In genomic region chr14:76977793-76978730, GRCh38 we compare ENCODE assay signal across 8 cellular contexts. TPM values are rescaled to one million over a fixed set of nuclear protein-coding genes. Genes with fewer than 3 reads are reported as not detected.
A peak's percentile ranks its signal among the peaks of the same experiment; 100 is the strongest.
DNase-seq lines count a peak whose midpoint lies in the region; ATAC-seq and TF ChIP-seq lines count a peak whose summit lies in the region.

No MANE protein-coding gene starts in this region.

- TF ChIP-seq POLR2A in NB4 (IDR thresholded peaks at IDR 0.05; ENCODE audit: extremely low read depth, insufficient read length) = no peak

- H3K9me3 ChIP-seq in Karpas-422 (ENCODE audit: low read length) = no peaks in the 10 kb centered on the region

- no peaks in the 10 kb centered on the region for H3K9me2 ChIP-seq in Karpas-422 (replicated peaks; ENCODE audit: insufficient read depth, low read length)

- no peaks in the 10 kb centered on the region for H3K79me2 ChIP-seq in Karpas-422 (ENCODE audit: low read length)

- in situ Hi-C loops in Caki2 (cut with HindIII; ENCODE audit: low pct_unique_long_range_greater_than_20kb, low sequenced_read_pairs) = no loop called here

- peak; percentile 96 for ATAC-seq in GM21723 (IDR thresholded peaks at IDR 0.05; ENCODE audit: unreplicated experiment)
- ATAC-seq in foreskin keratinocyte = peak; percentile 68

- DNase-seq in Caki2 (ENCODE audit: low read depth) (peak; percentile 88), NB4 (ENCODE audit: low read depth) (peak; percentile 94), activated T-cell treated with anti-CD3 and anti-CD28 coated beads for 1 hour (ENCODE audit: low read depth) (peak; percentile 62), foreskin keratinocyte (no peak), Karpas-422 (no peak), DMS79 treated with DMSO at 0.1 percent for 48 hours (lab: John Stamatoyannopoulos, UW) (no peak)

- no peak overlapping the region for H3K4me2 ChIP-seq in Karpas-422 (ENCODE audit: low read depth, low read length, poor library complexity, severe bottlenecking)

- no peak overlapping the region for H2AFZ ChIP-seq in Karpas-422 (ENCODE audit: low read length)

- H3K27ac ChIP-seq in foreskin keratinocyte = no peak overlapping the region
- H3K27ac ChIP-seq in skin epidermis = peak overlapping the region in 20 of 21 experiments; percentile 29 to 85 (median 76)
- no peak overlapping the region for H3K27ac ChIP-seq in Karpas-422 (ENCODE audit: low read length)

- no peaks in the 10 kb centered on the region for H3K4me1 ChIP-seq in foreskin keratinocyte
- H3K4me1 ChIP-seq in Karpas-422 (ENCODE audit: low read length) = no peaks in the 10 kb centered on the region

- H4K20me1 ChIP-seq in Karpas-422 (ENCODE audit: insufficient read depth, low read depth, low read length) = 0 out of 2 replicates have a peak, but pooled peaks cover 2% of the 10 kb centered on the region

- TF ChIP-seq CTCF in NB4 (IDR thresholded peaks at IDR 0.05; ENCODE audit: low read depth, low read length) = no peak
- TF ChIP-seq CTCF in foreskin keratinocyte (conservative IDR thresholded peaks at IDR 0.05) = no peak

- H3K27me3 ChIP-seq in foreskin keratinocyte (no peaks in the 10 kb centered on the region), Karpas-422 (ENCODE audit: low read length) (no peaks in the 10 kb centered on the region; the same call in 1 of the 2 replicates)

- H3K36me3 ChIP-seq in Karpas-422 (ENCODE audit: insufficient read depth, low read length) = no peaks in the 10 kb centered on the region

- H3K9ac ChIP-seq in Karpas-422 (ENCODE audit: low read length) = no peak overlapping the region

- H3K4me3 ChIP-seq in NB4 (ENCODE audit: low read depth, low read length) = no peak overlapping the region
- no peak overlapping the region for H3K4me3 ChIP-seq in skin epidermis
- H3K4me3 ChIP-seq in Karpas-422 (ENCODE audit: low read length) = no peak overlapping the region

RNA-seq across cellular contexts. Expression of gene IRF2BPL, which starts 50.4 kb away (rescaled TPM):
- total RNA-seq in Caki2 (2014; rRNA removed; shearing (Covaris generic); ENCODE audit: low replicate concordance) = 45.8 and 55.8 TPM in 2 replicates
- total RNA-seq in foreskin keratinocyte = 20.2 and 20.7 TPM in 2 replicates
- polyA plus RNA-seq in foreskin keratinocyte = 8.0 and 8.7 TPM in 2 replicates
- 11.8 and 22.2 TPM in 2 replicates for total RNA-seq in Karpas-422 (2014; rRNA removed; shearing (Covaris generic); ENCODE audit: low replicate concordance)

Comparison
In these comparisons a context has a peak if more than half of its experiments do, and no peak if none do; other contexts are left out.
1. DNase-seq: peak in Caki2 (single experiment), NB4 (single experiment) and activated T-cell treated with anti-CD3 and anti-CD28 coated beads for 1 hour (single experiment); none in foreskin keratinocyte (0 of 2), Karpas-422 (single experiment) and DMS79 treated with DMSO at 0.1 percent for 48 hours (single experiment).
2. H3K27ac ChIP-seq: peak in skin epidermis (20 of 21); none in foreskin keratinocyte (single experiment) and Karpas-422 (single experiment).